ENCODE assay signal across 1 cellular context in genomic region chrX:44931441-44931973, GRCh38.
TF ChIP-seq lines count a peak whose summit lies in the region.

No MANE protein-coding gene starts in this region.

TF ChIP-seq in GM12878, 131 proteins besides CTCF, POLR2A, EP300 and RAD21:
- TF ChIP-seq SREBF1 (IDR thresholded peaks at IDR 0.05; ENCODE audit: low read length) (no peak), PRDM15 (CRISPR knock-in tag; IDR thresholded peaks at IDR 0.05) (no peak), DPF2 (IDR thresholded peaks at IDR 0.05) (no peak)
- TF ChIP-seq, protein P1, sequence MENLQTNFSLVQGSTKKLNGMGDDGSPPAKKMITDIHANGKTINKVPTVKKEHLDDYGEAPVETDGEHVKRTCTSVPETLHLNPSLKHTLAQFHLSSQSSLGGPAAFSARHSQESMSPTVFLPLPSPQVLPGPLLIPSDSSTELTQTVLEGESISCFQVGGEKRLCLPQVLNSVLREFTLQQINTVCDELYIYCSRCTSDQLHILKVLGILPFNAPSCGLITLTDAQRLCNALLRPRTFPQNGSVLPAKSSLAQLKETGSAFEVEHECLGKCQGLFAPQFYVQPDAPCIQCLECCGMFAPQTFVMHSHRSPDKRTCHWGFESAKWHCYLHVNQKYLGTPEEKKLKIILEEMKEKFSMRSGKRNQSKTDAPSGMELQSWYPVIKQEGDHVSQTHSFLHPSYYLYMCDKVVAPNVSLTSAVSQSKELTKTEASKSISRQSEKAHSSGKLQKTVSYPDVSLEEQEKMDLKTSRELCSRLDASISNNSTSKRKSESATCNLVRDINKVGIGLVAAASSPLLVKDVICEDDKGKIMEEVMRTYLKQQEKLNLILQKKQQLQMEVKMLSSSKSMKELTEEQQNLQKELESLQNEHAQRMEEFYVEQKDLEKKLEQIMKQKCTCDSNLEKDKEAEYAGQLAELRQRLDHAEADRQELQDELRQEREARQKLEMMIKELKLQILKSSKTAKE (IDR thresholded peaks at IDR 0.05; ENCODE audit: low read depth, poor library complexity, severe bottlenecking): no peak
